21 cellular contexts compared by ENCODE assay signal in genomic region chr12:116397148-116397547, GRCh38.
DNase-seq lines count a peak whose midpoint lies in the region; ATAC-seq and TF ChIP-seq lines count a peak whose summit lies in the region.
"Had no signal": no experiment of that assay in that cellular context is flagged by ENCODE, and none has a peak within 500 bp of the region (broad histone marks: within the 10 kb centered on the region; RNA-seq: fewer than 3 reads in every experiment).

No MANE protein-coding gene starts in this region.

- H2AFZ ChIP-seq in SK-N-SH (ENCODE audit: low read depth): no peak overlapping the region

- H3K4me3 ChIP-seq in HEK293 (ENCODE audit: low read depth, low read length) (no peak overlapping the region), SK-N-SH (ENCODE audit: low read depth in 2 of 2, low read length in 1 of 2) (no peak overlapping the region), epithelial cell of esophagus (ENCODE audit: low read length) (no peak overlapping the region)
- H3K4me3 ChIP-seq: BLaER1 treated with 17β-estradiol and CSF1 and Interleukin-3, amounts not matched to agents 10 nM and 100 nM; gastroesophageal sphincter; upper lobe of left lung had no signal

- peak overlapping the region; percentile 56 for H3K27ac Mint-ChIP-seq in osteocyte (ENCODE audit: unreplicated experiment)
- no peak overlapping the region for H3K27ac Mint-ChIP-seq in effector memory CD8-positive, alpha-beta T cell
- H3K27ac Mint-ChIP-seq: naive thymus-derived CD4-positive, alpha-beta T cell; progenitor cell of endocrine pancreas; stimulated activated naive B cell treated with anti-CD40 and anti-IgM and Interleukin-4, amounts not matched to agents 10 μg/mL and 1 μg/mL and 100 μg/mL, for 72 hours; T-helper 2 cell treated with Interferon-gamma antibody and Interleukin-4, amounts not matched to agents 5 μg/mL and 100 μg/mL, for 36 hours had no signal

- no peaks in the 10 kb centered on the region for H3K27me3 ChIP-seq in SK-N-SH (ENCODE audit: insufficient read depth)
- H3K27me3 ChIP-seq: BLaER1 treated with 17β-estradiol and CSF1 and Interleukin-3, amounts not matched to agents 10 nM and 100 nM; gastroesophageal sphincter; upper lobe of left lung had no signal

- TF ChIP-seq EP300 in SK-N-SH (IDR thresholded peaks at IDR 0.05; ENCODE audit: borderline replicate concordance in 1 of 2, low read depth in 1 of 2, low read length in 1 of 2): no peak

- peaks cover 31% of the 10 kb centered on the region for H3K4me1 Mint-ChIP-seq in osteocyte (ENCODE audit: unreplicated experiment)
- peaks cover 0 to 3% of the 10 kb centered on the region in 2 donors for H3K4me1 Mint-ChIP-seq in effector memory CD8-positive, alpha-beta T cell (ENCODE audit: low read depth in 2 of 2)

- ATAC-seq in effector memory CD8-positive, alpha-beta T cell (replicated peaks): no peak
- ATAC-seq: gastroesophageal sphincter; naive thymus-derived CD4-positive, alpha-beta T cell; stimulated activated naive B cell treated with anti-CD40 and anti-IgM and Interleukin-4, amounts not matched to agents 10 μg/mL and 1 μg/mL and 100 μg/mL, for 72 hours had no signal

- H3K36me3 Mint-ChIP-seq in osteocyte (ENCODE audit: unreplicated experiment): peaks cover 4% of the 10 kb centered on the region
- H3K36me3 Mint-ChIP-seq in effector memory CD8-positive, alpha-beta T cell (ENCODE audit: insufficient read depth): no peaks in the 10 kb centered on the region

- H3K9ac ChIP-seq in SK-N-SH: no peak overlapping the region
- H3K9ac ChIP-seq: BLaER1 treated with 17β-estradiol and CSF1 and Interleukin-3, amounts not matched to agents 10 nM and 100 nM had no signal

- no peaks in the 10 kb centered on the region for H4K20me1 ChIP-seq in SK-N-SH (ENCODE audit: insufficient read depth)
- H4K20me1 ChIP-seq: BLaER1 treated with 17β-estradiol and CSF1 and Interleukin-3, amounts not matched to agents 10 nM and 100 nM had no signal

- H3K9me3 Mint-ChIP-seq in osteocyte (ENCODE audit: unreplicated experiment): peaks cover 17% of the 10 kb centered on the region
- H3K9me3 Mint-ChIP-seq in effector memory CD8-positive, alpha-beta T cell: peaks cover 0 to 9% of the 10 kb centered on the region in 2 donors

- DNase-seq in SK-N-SH (no peak), epithelial cell of esophagus (ENCODE audit: low read depth) (peak; percentile 78), osteocyte (ENCODE audit: extremely low spot score, unreplicated experiment) (no peak), mucosa of gallbladder (ENCODE audit: low spot score) (no peak), NCI-H82 (lab: John Stamatoyannopoulos, UW) (no peak), SW480 (ENCODE audit: low spot score) (no peak)
- no peak for DNase-seq in effector memory CD8-positive, alpha-beta T cell
- DNase-seq: activated CD4-positive, alpha-beta T cell treated with anti-CD3 and anti-CD28 coated beads for 1 hour; activated naive CD4-positive, alpha-beta T cell; KBM-7; naive thymus-derived CD4-positive, alpha-beta T cell; NCI-H1436; NCI-H2227 treated with DMSO at 0.1 percent for 48 hours; SHP77; stimulated activated naive B cell treated with anti-CD40 and anti-IgM and Interleukin-4, amounts not matched to agents 10 μg/mL and 1 μg/mL and 100 μg/mL, for 72 hours; upper lobe of left lung had no signal

- POLR2A ChIA-PET in HEK293 (lab: Yijun Ruan, JAX) (no interaction called here), SK-N-SH (lab: Yijun Ruan, JAX) (no interaction called here)

- WGBS in SK-N-SH (ENCODE audit: low lambda C conversion rate): 43% methylated on average over 3 of the region's 3 CpGs

- no peaks in the 10 kb centered on the region for H3K27me3 Mint-ChIP-seq in osteocyte (ENCODE audit: unreplicated experiment)
- peaks cover 31 to 47% of the 10 kb centered on the region in 2 donors for H3K27me3 Mint-ChIP-seq in effector memory CD8-positive, alpha-beta T cell
- H3K27me3 Mint-ChIP-seq: stimulated activated naive B cell treated with anti-CD40 and anti-IgM and Interleukin-4, amounts not matched to agents 10 μg/mL and 1 μg/mL and 100 μg/mL, for 72 hours had no signal

- H3K36me3 ChIP-seq in HEK293 (ENCODE audit: control insufficient read depth in 2 of 2, insufficient read depth in 1 of 2, low read length in 2 of 2): no peaks in the 10 kb centered on the region
- H3K36me3 ChIP-seq in SK-N-SH (replicated peaks in 1 of 2; ENCODE audit: control insufficient read depth in 1 of 2, insufficient read depth in 2 of 2, low read length in 1 of 2): peaks cover 0 to 43% of the 10 kb centered on the region in 2 experiments
- H3K36me3 ChIP-seq: gastroesophageal sphincter, upper lobe of left lung had no signal

- H3K4me3 Mint-ChIP-seq in osteocyte (ENCODE audit: unreplicated experiment): no peak overlapping the region
- H3K4me3 Mint-ChIP-seq in effector memory CD8-positive, alpha-beta T cell: no peak overlapping the region
- H3K4me3 Mint-ChIP-seq: naive thymus-derived CD4-positive, alpha-beta T cell; stimulated activated naive B cell treated with anti-CD40 and anti-IgM and Interleukin-4, amounts not matched to agents 10 μg/mL and 1 μg/mL and 100 μg/mL, for 72 hours; T-helper 2 cell treated with Interferon-gamma antibody and Interleukin-4, amounts not matched to agents 5 μg/mL and 100 μg/mL, for 36 hours had no signal

- H3K79me2 ChIP-seq in SK-N-SH (ENCODE audit: insufficient read depth): no peaks in the 10 kb centered on the region

- H3K4me1 ChIP-seq in HEK293 (ENCODE audit: control insufficient read depth, insufficient read depth, low read length) (no peaks in the 10 kb centered on the region), SK-N-SH (ENCODE audit: control insufficient read depth in 1 of 2, insufficient read depth in 2 of 2, low read depth in 1 of 2, low read length in 1 of 2) (no peaks in the 10 kb centered on the region)
- H3K4me1 ChIP-seq: gastroesophageal sphincter, upper lobe of left lung had no signal

- H3K4me2 ChIP-seq in SK-N-SH: no peak overlapping the region
- H3K4me2 ChIP-seq: BLaER1 treated with 17β-estradiol and CSF1 and Interleukin-3, amounts not matched to agents 10 nM and 100 nM had no signal

- no peaks in the 10 kb centered on the region for H3K9me2 ChIP-seq in SK-N-SH

- no peak for TF ChIP-seq CTCF in HEK293 (tag by site-specific recombination; IDR thresholded peaks at IDR 0.05)
- TF ChIP-seq CTCF in SK-N-SH (IDR thresholded peaks at IDR 0.05): no peak
- no peak for TF ChIP-seq CTCF in epithelial cell of esophagus (IDR thresholded peaks at IDR 0.05; ENCODE audit: insufficient read depth, low read depth, low read length, missing control alignments)
- no peak for TF ChIP-seq CTCF in osteocyte (IDR thresholded peaks at IDR 0.05)

- CTCF ChIA-PET in HEK293 (lab: Yijun Ruan, JAX): interaction anchor here (0.6 to 1.1 kb wide), 2 partner anchors 12 to 273 kb away, joined by 3 to 4 read pairs; no protein-coding TSS in a partner anchor
- CTCF ChIA-PET in SK-N-SH (lab: Yijun Ruan, JAX): no interaction called here

- H3K9me3 ChIP-seq in HEK293 (ENCODE audit: control insufficient read depth, insufficient read depth, low read depth, low read length) (no peaks in the 10 kb centered on the region), SK-N-SH (peaks cover 5% of the 10 kb centered on the region)

- TF ChIP-seq RAD21 in SK-N-SH (IDR thresholded peaks at IDR 0.05; ENCODE audit: low read length): no peak

- H3K27ac ChIP-seq in HEK293 (ENCODE audit: extremely low read depth, low read depth, low read length) (no peak overlapping the region), SK-N-SH (ENCODE audit: low read depth in 2 of 2, low read length in 1 of 2) (peak overlapping the region in 1 of 2 experiments; percentile 18; a peak in 1 of 4 replicates)
- H3K27ac ChIP-seq: BLaER1 treated with 17β-estradiol and CSF1 and Interleukin-3, amounts not matched to agents 10 nM and 100 nM; gastroesophageal sphincter; upper lobe of left lung had no signal

- H3F3A ChIP-seq in SK-N-SH (replicated peaks; ENCODE audit: insufficient read depth): peaks cover 9% of the 10 kb centered on the region

TF ChIP-seq in HEK293, 187 proteins besides CTCF, POLR2A, EP300 and RAD21:
- TF ChIP-seq ZBTB17 (tag by site-specific recombination; IDR thresholded peaks at IDR 0.05) (0 out of 2 replicates have a peak, but pooled peaks have one; percentile 14), ZNF335 (tag by site-specific recombination; conservative IDR thresholded peaks at IDR 0.05) (0 out of 2 replicates have a peak, but pooled peaks have one; percentile 22), ZNF76 (tag by site-specific recombination; IDR thresholded peaks at IDR 0.05; ENCODE audit: borderline replicate concordance, low read depth) (no peak), ZNF548 (tag by site-specific recombination; IDR thresholded peaks at IDR 0.05) (no peak)
- TF ChIP-seq, protein P1, sequence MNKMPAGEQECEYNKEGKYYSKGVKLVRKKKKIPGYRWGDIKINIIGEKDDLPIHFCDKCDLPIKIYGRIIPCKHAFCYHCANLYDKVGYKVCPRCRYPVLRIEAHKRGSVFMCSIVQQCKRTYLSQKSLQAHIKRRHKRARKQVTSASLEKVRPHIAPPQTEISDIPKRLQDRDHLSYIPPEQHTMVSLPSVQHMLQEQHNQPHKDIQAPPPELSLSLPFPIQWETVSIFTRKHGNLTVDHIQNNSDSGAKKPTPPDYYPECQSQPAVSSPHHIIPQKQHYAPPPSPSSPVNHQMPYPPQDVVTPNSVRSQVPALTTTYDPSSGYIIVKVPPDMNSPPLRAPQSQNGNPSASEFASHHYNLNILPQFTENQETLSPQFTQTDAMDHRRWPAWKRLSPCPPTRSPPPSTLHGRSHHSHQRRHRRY (tag by site-specific recombination; IDR thresholded peaks at IDR 0.05): no peak

TF ChIP-seq in SK-N-SH, 30 proteins besides CTCF, POLR2A, EP300 and RAD21:
- TF ChIP-seq JUND (IDR thresholded peaks at IDR 0.05): 0 out of 2 replicates have a peak, but pooled peaks have one; percentile 11
- peak; percentile 56; the same call in 1 of the 2 replicates for TF ChIP-seq FOSL2 (IDR thresholded peaks at IDR 0.05; ENCODE audit: borderline replicate concordance, low read depth)
- TF ChIP-seq RCOR1 (IDR thresholded peaks at IDR 0.05; ENCODE audit: low read length): no peak
